22 cellular contexts compared by ENCODE assay signal in genomic region chr12:29752121-29752520, GRCh38. TPM values are rescaled to one million over a fixed set of nuclear protein-coding genes. Genes with fewer than 3 reads are reported as not detected.
"Had no signal": no experiment of that assay in that cellular context is flagged by ENCODE, and none has a peak within 500 bp of the region (broad histone marks: within the 10 kb centered on the region; RNA-seq: fewer than 3 reads in every experiment).

No MANE protein-coding gene starts in this region.

- H3K36me3 ChIP-seq: breast epithelium, transverse colon had no signal

- H3K9me3 Mint-ChIP-seq: activated naive CD4-positive, alpha-beta T cell treated with anti-CD3 and anti-CD28 coated beads for 36 hours; activated naive CD8-positive, alpha-beta T cell treated with anti-CD3 and anti-CD28 coated beads, Interleukin-2, amount 10 ng/mL, durations not matched to agents 7 days and 5 days; activated T-helper 1 cell treated with anti-CD3 and anti-CD28 coated beads, Interleukin-12 subunit alpha, Interleukin-12 subunit beta, Interleukin-2, Interleukin-4 antibody, amounts not matched to agents 30 ng/mL and 10 ng/mL and 1 ng/mL, durations not matched to agents 14 hours and 24 hours and 36 hours; neural crest cell had no signal

- H3K4me3 Mint-ChIP-seq: activated naive CD4-positive, alpha-beta T cell treated with anti-CD3 and anti-CD28 coated beads for 36 hours; activated naive CD8-positive, alpha-beta T cell treated with anti-CD3 and anti-CD28 coated beads, Interleukin-2, amount 10 ng/mL, durations not matched to agents 7 days and 5 days; activated T-helper 1 cell treated with anti-CD3 and anti-CD28 coated beads, Interleukin-12 subunit alpha, Interleukin-12 subunit beta, Interleukin-2, Interleukin-4 antibody, amounts not matched to agents 30 ng/mL and 10 ng/mL and 1 ng/mL, durations not matched to agents 14 hours and 24 hours and 36 hours; naive thymus-derived CD8-positive, alpha-beta T cell; neural crest cell had no signal

- H3K9me3 ChIP-seq: breast epithelium, right atrium auricular region, transverse colon had no signal

- H3K4me1 ChIP-seq: breast epithelium, transverse colon had no signal

- H3K27me3 ChIP-seq: breast epithelium, right atrium auricular region, spleen, transverse colon had no signal

- H3K27ac Mint-ChIP-seq: activated naive CD4-positive, alpha-beta T cell treated with anti-CD3 and anti-CD28 coated beads for 36 hours; activated naive CD8-positive, alpha-beta T cell treated with anti-CD3 and anti-CD28 coated beads, Interleukin-2, amount 10 ng/mL, durations not matched to agents 7 days and 5 days; activated T-helper 1 cell treated with anti-CD3 and anti-CD28 coated beads, Interleukin-12 subunit alpha, Interleukin-12 subunit beta, Interleukin-2, Interleukin-4 antibody, amounts not matched to agents 30 ng/mL and 10 ng/mL and 1 ng/mL, durations not matched to agents 14 hours and 24 hours and 36 hours had no signal

- H3K27ac ChIP-seq: right atrium auricular region, transverse colon had no signal

- DNase-seq: activated CD4-positive, alpha-beta T cell treated with anti-CD3 and anti-CD28 coated beads for 4 hours; activated CD4-positive, alpha-beta T cell treated with anti-CD3 and anti-CD28 coated beads, Interleukin-2, amount 50 U/mL, for 4 hours; activated CD4-positive, CD25-positive, alpha-beta regulatory T cell; activated CD8-positive, alpha-beta memory T cell treated with anti-CD3 and anti-CD28 coated beads, Interleukin-2, amount 50 U/mL, for 4 hours; activated effector memory CD4-positive, alpha-beta T cell treated with anti-CD3 and anti-CD28 coated beads, Interleukin-2, amount 50 U/mL, for 16 hours; activated naive CD4-positive, alpha-beta T cell treated with anti-CD3 and anti-CD28 coated beads for 36 hours; activated naive CD8-positive, alpha-beta T cell treated with anti-CD3 and anti-CD28 coated beads, Interleukin-2, amount 10 ng/mL, durations not matched to agents 7 days and 5 days; activated T-cell treated with anti-CD3 and anti-CD28 coated beads, Interleukin-2, amount 50 U/mL, for 1 hour; amygdala; central memory CD4-positive, alpha-beta T cell; left cardiac atrium; midbrain; naive thymus-derived CD8-positive, alpha-beta T cell; nucleus accumbens; spleen; stimulated activated naive CD4-positive, alpha-beta T cell; transverse colon had no signal

- H3K4me3 ChIP-seq: breast epithelium, right atrium auricular region, spleen, transverse colon had no signal

- ATAC-seq: left cardiac atrium; naive thymus-derived CD8-positive, alpha-beta T cell had no signal

- H3K4me1 Mint-ChIP-seq: activated naive CD8-positive, alpha-beta T cell treated with anti-CD3 and anti-CD28 coated beads, Interleukin-2, amount 10 ng/mL, durations not matched to agents 7 days and 5 days; naive thymus-derived CD8-positive, alpha-beta T cell; neural crest cell had no signal

- H3K36me3 Mint-ChIP-seq: activated naive CD8-positive, alpha-beta T cell treated with anti-CD3 and anti-CD28 coated beads, Interleukin-2, amount 10 ng/mL, durations not matched to agents 7 days and 5 days; naive thymus-derived CD8-positive, alpha-beta T cell had no signal

RNA-seq across cellular contexts. Expression of gene TMTC1, which starts 31.6 kb away (rescaled TPM):
- total RNA-seq: activated CD8-positive, alpha-beta memory T cell treated with anti-CD3 and anti-CD28 coated beads for 36 hours; activated naive CD4-positive, alpha-beta T cell treated with anti-CD3 and anti-CD28 coated beads for 36 hours; activated naive CD8-positive, alpha-beta T cell treated with anti-CD3 and anti-CD28 coated beads, Interleukin-2, amount 10 ng/mL, durations not matched to agents 7 days and 5 days; naive thymus-derived CD8-positive, alpha-beta T cell had no signal
- polyA plus RNA-seq: naive thymus-derived CD8-positive, alpha-beta T cell had no signal
